21 cellular contexts compared by ENCODE assay signal in the genomic region with DNA sequence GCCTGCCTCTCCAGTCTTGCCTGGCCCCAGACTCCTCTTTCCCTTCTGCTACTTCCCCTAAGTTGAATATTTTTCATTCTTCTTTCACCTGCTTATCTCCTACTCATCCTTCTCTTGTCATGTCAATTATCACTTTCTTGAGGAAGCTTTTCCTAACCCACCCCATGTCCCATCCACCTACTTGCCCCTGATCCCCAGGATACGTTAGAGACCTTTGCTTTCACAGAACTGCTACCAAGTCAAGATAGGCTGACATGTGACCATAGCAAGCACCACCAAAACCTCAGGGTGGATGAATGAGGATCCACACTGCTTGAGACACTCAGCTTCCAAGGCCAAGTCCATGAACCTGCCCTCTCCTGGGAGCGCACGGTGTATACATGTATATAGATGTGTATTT.
"Had no signal": no experiment of that assay in that cellular context is flagged by ENCODE, and none has a peak within 500 bp of the region (broad histone marks: within the 10 kb centered on the region; RNA-seq: fewer than 3 reads in every experiment).

No MANE protein-coding gene starts in this region.

- H3K27ac ChIP-seq: colonic mucosa, gastrocnemius medialis, heart right ventricle, neural progenitor cell, pancreas, suprapubic skin, thyroid gland, upper lobe of left lung, vagina had no signal

- H3K36me3 Mint-ChIP-seq: natural killer cell treated with Interleukin-12 subunit alpha and Interleukin-12 subunit beta and Interleukin-15 and Interleukin-18, amount 100 ng/mL, for 72 hours; neural progenitor cell; stimulated activated effector memory CD8-positive, alpha-beta T cell treated with anti-CD3 and anti-CD28 coated beads, Interleukin-12 subunit alpha, Interleukin-12 subunit beta, amount 100 ng/mL, for 72 hours had no signal

- H3K9ac ChIP-seq: neural progenitor cell had no signal

- H3K4me3 ChIP-seq: colonic mucosa, gastrocnemius medialis, heart right ventricle, neural progenitor cell, pancreas, suprapubic skin, thyroid gland, upper lobe of left lung, vagina had no signal

- FAIRE-seq: pancreas, small intestine had no signal

- H3K27ac Mint-ChIP-seq: natural killer cell treated with Interleukin-12 subunit alpha and Interleukin-12 subunit beta and Interleukin-15 and Interleukin-18, amount 100 ng/mL, for 72 hours; neural progenitor cell; progenitor cell of endocrine pancreas; stimulated activated effector memory CD8-positive, alpha-beta T cell treated with anti-CD3 and anti-CD28 coated beads, Interleukin-12 subunit alpha, Interleukin-12 subunit beta, amount 100 ng/mL, for 72 hours had no signal

- DNase-seq: colonic mucosa; effector CD4-positive, alpha-beta T cell; gastrocnemius medialis; heart right ventricle; mammary epithelial cell; midbrain; nucleus accumbens; pancreas; right cardiac atrium; small intestine; stimulated activated CD4-positive, alpha-beta T cell treated with anti-CD3 and anti-CD28 coated beads, Interleukin-4, amount 100 ng/mL, for 1 hour; stimulated activated CD8-positive, alpha-beta memory T cell treated with anti-CD3 and anti-CD28 coated beads, Interleukin-4, amount 100 ng/mL, for 48 hours; stimulated activated naive CD8-positive, alpha-beta T cell treated with anti-CD3 and anti-CD28 coated beads, Interleukin-15, Interleukin-2, amounts not matched to agents 100 U/mL and 50 U/mL, for 24 hours; thyroid gland; upper lobe of left lung had no signal

- H3K4me1 ChIP-seq: colonic mucosa, gastrocnemius medialis, neural progenitor cell, pancreas, suprapubic skin, thyroid gland, upper lobe of left lung had no signal

- H3K36me3 ChIP-seq: colonic mucosa, gastrocnemius medialis, heart right ventricle, neural progenitor cell, pancreas, suprapubic skin, thyroid gland, upper lobe of left lung, vagina had no signal

- H3K9me3 Mint-ChIP-seq: natural killer cell treated with Interleukin-12 subunit alpha and Interleukin-12 subunit beta and Interleukin-15 and Interleukin-18, amount 100 ng/mL, for 72 hours; neural progenitor cell; stimulated activated effector memory CD8-positive, alpha-beta T cell treated with anti-CD3 and anti-CD28 coated beads, Interleukin-12 subunit alpha, Interleukin-12 subunit beta, amount 100 ng/mL, for 72 hours had no signal

- H2AFZ ChIP-seq: neural progenitor cell had no signal

- H3K4me3 Mint-ChIP-seq: natural killer cell treated with Interleukin-12 subunit alpha and Interleukin-12 subunit beta and Interleukin-15 and Interleukin-18, amount 100 ng/mL, for 72 hours; neural progenitor cell; stimulated activated effector memory CD8-positive, alpha-beta T cell treated with anti-CD3 and anti-CD28 coated beads, Interleukin-12 subunit alpha, Interleukin-12 subunit beta, amount 100 ng/mL, for 72 hours had no signal

- H3K27me3 ChIP-seq: colonic mucosa, gastrocnemius medialis, neural progenitor cell, pancreas, suprapubic skin, thyroid gland, upper lobe of left lung, vagina had no signal

- H3K4me2 ChIP-seq: neural progenitor cell had no signal

- H3K4me1 Mint-ChIP-seq: stimulated activated effector memory CD8-positive, alpha-beta T cell treated with anti-CD3 and anti-CD28 coated beads, Interleukin-12 subunit alpha, Interleukin-12 subunit beta, amount 100 ng/mL, for 72 hours had no signal

- H3K9me3 ChIP-seq: colonic mucosa, gastrocnemius medialis, heart right ventricle, pancreas, suprapubic skin, thyroid gland, upper lobe of left lung, vagina had no signal
